ENCODE assay signal across 8 cellular contexts in the genomic region with DNA sequence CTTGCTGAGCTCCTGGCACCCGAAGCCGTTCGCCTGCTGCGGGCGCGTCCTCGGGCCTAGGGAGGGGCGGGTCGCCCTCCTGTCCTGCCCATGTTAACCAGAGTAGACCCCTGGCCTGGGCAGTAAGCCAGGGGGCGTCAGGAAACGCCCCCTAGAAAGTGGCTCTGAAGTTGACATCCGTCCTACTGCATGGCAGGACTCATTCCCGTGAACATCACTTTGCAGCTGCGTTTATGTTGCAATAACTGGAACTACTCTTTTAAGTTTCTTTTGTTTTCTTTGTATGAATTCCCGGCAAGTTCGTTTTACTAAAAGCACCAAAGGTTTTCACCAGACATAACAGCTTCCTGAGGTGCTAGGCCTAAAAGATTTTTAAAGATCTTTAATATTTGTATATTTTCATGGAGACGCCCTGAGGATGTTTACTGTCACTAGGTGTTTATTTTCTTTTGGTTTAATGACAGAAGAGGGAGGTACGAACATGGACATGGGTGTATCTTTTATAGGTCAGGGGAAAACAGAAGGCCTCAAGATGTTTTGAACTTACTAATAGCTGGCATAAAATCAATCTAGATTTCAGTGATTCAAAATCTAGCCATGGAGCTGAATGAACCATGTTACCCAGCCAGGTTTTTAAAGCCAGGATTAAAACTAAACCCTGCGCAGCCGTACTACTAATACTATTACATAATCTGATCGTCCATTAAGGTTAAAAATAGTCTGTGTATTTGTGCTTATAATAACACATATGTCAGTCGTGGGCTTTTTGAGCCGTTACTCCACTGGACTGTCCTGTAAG. TPM values are rescaled to one million over a fixed set of nuclear protein-coding genes. Genes with fewer than 3 reads are reported as not detected.
DNase-seq lines count a peak whose midpoint lies in the region; ATAC-seq and TF ChIP-seq lines count a peak whose summit lies in the region.

No MANE protein-coding gene starts in this region.

- TF ChIP-seq POLR2A in breast epithelium (IDR thresholded peaks at IDR 0.05), result no peak

- H3K9me3 ChIP-seq in breast epithelium (no peaks in the 10 kb centered on the region), subcutaneous abdominal adipose tissue (ENCODE audit: control insufficient read depth in 5 of 5, low read length in 5 of 5) (no peaks in the 10 kb centered on the region)

- H3K27ac Mint-ChIP-seq in activated CD8-positive, alpha-beta memory T cell treated with anti-CD3 and anti-CD28 coated beads, Interleukin-2, amount 10 ng/mL, durations not matched to agents 7 days and 5 days, result peak overlapping the region; percentile 91

- H3K36me3 ChIP-seq in breast epithelium (no peaks in the 10 kb centered on the region), subcutaneous abdominal adipose tissue (ENCODE audit: control insufficient read depth in 5 of 5, insufficient read depth in 5 of 5, low read length in 5 of 5) (peaks cover 0 to 10% (median 0%) of the 10 kb centered on the region in 5 donors)

- H3K27ac ChIP-seq in breast epithelium (peak overlapping the region; percentile 95 to 98), subcutaneous abdominal adipose tissue (ENCODE audit: low read depth, low read length) (peak overlapping the region; percentile 99)

- CTCF ChIA-PET in activated CD8-positive, alpha-beta memory T cell treated with anti-CD3 and anti-CD28 coated beads, Interleukin-2, amount 10 ng/mL, durations not matched to agents 7 days and 5 days (lab: Charles Lee), result interaction anchor here (0.8 to 1.5 kb wide), 5 partner anchors 10 to 575 kb away, joined by 3 to 4 read pairs (median 3); no protein-coding TSS in a partner anchor

- H3K4me1 ChIP-seq in breast epithelium (peaks cover 0 to 10% of the 10 kb centered on the region in 2 donors), subcutaneous abdominal adipose tissue (ENCODE audit: control insufficient read depth in 5 of 5, insufficient read depth in 5 of 5, low read length in 5 of 5) (peaks cover 0 to 36% (median 28%) of the 10 kb centered on the region in 5 donors)

- H3K36me3 Mint-ChIP-seq in activated CD8-positive, alpha-beta memory T cell treated with anti-CD3 and anti-CD28 coated beads, Interleukin-2, amount 10 ng/mL, durations not matched to agents 7 days and 5 days, result peaks cover 3% of the 10 kb centered on the region

- H3K9me3 Mint-ChIP-seq in activated CD8-positive, alpha-beta memory T cell treated with anti-CD3 and anti-CD28 coated beads, Interleukin-2, amount 10 ng/mL, durations not matched to agents 7 days and 5 days (ENCODE audit: low read depth), result no peaks in the 10 kb centered on the region

- H3K9ac ChIP-seq in subcutaneous abdominal adipose tissue (ENCODE audit: low read length in 5 of 5), result peak overlapping the region; percentile 84 to 95 (median 93)

- intact Hi-C loops in breast epithelium (cut with DNase I; ENCODE audit: low total_unique reads), result loop anchor here (10.0 kb wide), 1 partner anchor 313 kb away; no protein-coding TSS in a partner anchor

- peak overlapping the region; percentile 94 for H3K4me3 Mint-ChIP-seq in activated CD8-positive, alpha-beta memory T cell treated with anti-CD3 and anti-CD28 coated beads, Interleukin-2, amount 10 ng/mL, durations not matched to agents 7 days and 5 days

- H3K4me3 ChIP-seq in breast epithelium, result peak overlapping the region; percentile 77 to 97 (median 86)
- H3K4me3 ChIP-seq in subcutaneous abdominal adipose tissue (ENCODE audit: low read depth in 1 of 5, low read length in 5 of 5), result peak overlapping the region; percentile 76 to 98 (median 91)

- no peak for ATAC-seq in activated CD8-positive, alpha-beta memory T cell treated with anti-CD3 and anti-CD28 coated beads, Interleukin-2, amount 10 ng/mL, durations not matched to agents 7 days and 5 days
- no peak for ATAC-seq in GM21825 (IDR thresholded peaks at IDR 0.05; ENCODE audit: unreplicated experiment)

- H3K4me1 Mint-ChIP-seq in activated CD8-positive, alpha-beta memory T cell treated with anti-CD3 and anti-CD28 coated beads, Interleukin-2, amount 10 ng/mL, durations not matched to agents 7 days and 5 days, result peaks cover 25% of the 10 kb centered on the region

- DNase-seq in activated CD8-positive, alpha-beta memory T cell treated with anti-CD3 and anti-CD28 coated beads, Interleukin-2, amount 10 ng/mL, durations not matched to agents 7 days and 5 days, result no peak
- DNase-seq in activated CD8-positive, alpha-beta memory T cell treated with anti-CD3 and anti-CD28 coated beads, Interleukin-2, amount 50 U/mL, for 48 hours, result no peak
- DNase-seq in NCI-H345 treated with DMSO at 0.1 percent for 48 hours (lab: John Stamatoyannopoulos, UW; ENCODE audit: unreplicated experiment), result peak; percentile 63
- no peak for DNase-seq in breast epithelium (ENCODE audit: low spot score in 2 of 2)
- DNase-seq in kidney glomerular epithelial cell (lab: John Stamatoyannopoulos, UW), result peak; percentile 46
- DNase-seq in GM10266 (ENCODE audit: extremely low spot score), result no peak

- TF ChIP-seq CTCF in breast epithelium (IDR thresholded peaks at IDR 0.05) (no peak), GM10266 (IDR thresholded peaks at IDR 0.05; ENCODE audit: control insufficient read depth, insufficient read depth, low read depth, missing control alignments) (no peak)

- H3K27me3 Mint-ChIP-seq in activated CD8-positive, alpha-beta memory T cell treated with anti-CD3 and anti-CD28 coated beads, Interleukin-2, amount 10 ng/mL, durations not matched to agents 7 days and 5 days, result no peaks in the 10 kb centered on the region

- H3K27me3 ChIP-seq in breast epithelium, result no peaks in the 10 kb centered on the region
- H3K27me3 ChIP-seq in subcutaneous abdominal adipose tissue (ENCODE audit: control insufficient read depth in 5 of 5, insufficient read depth in 4 of 5, low read length in 5 of 5), result no peaks in the 10 kb centered on the region

RNA-seq across cellular contexts. Expression of a gene that starts 1.0 kb away (rescaled TPM):
- 1 to 10 TPM; 3.5 to 3.8 TPM for total RNA-seq in activated CD8-positive, alpha-beta memory T cell treated with anti-CD3 and anti-CD28 coated beads, Interleukin-2, amount 10 ng/mL, durations not matched to agents 7 days and 5 days
- total RNA-seq in breast epithelium, result 10 to 100 TPM in 1 of 3 donors, 1 to 10 TPM in 2; 3.8 to 24.3 (median 4.6) TPM

RNA-seq across cellular contexts. Expression of a gene that starts 20.5 kb away (rescaled TPM):
- 10 to 100 TPM; 15.7 to 23.5 TPM for total RNA-seq in activated CD8-positive, alpha-beta memory T cell treated with anti-CD3 and anti-CD28 coated beads, Interleukin-2, amount 10 ng/mL, durations not matched to agents 7 days and 5 days
- total RNA-seq in breast epithelium, result 10 to 100 TPM; 13.8 to 15.1 (median 14.0) TPM

Comparison
In these comparisons a context has a peak if more than half of its experiments do, and no peak if none do; other contexts are left out.
1. DNase-seq: peak in NCI-H345 treated with DMSO at 0.1 percent for 48 hours (single experiment) and kidney glomerular epithelial cell (single experiment); none in activated CD8-positive, alpha-beta memory T cell treated with anti-CD3 and anti-CD28 coated beads, Interleukin-2, amount 10 ng/mL, durations not matched to agents 7 days and 5 days (single experiment), activated CD8-positive, alpha-beta memory T cell treated with anti-CD3 and anti-CD28 coated beads, Interleukin-2, amount 50 U/mL, for 48 hours (single experiment), breast epithelium (0 of 2) and GM10266 (single experiment).